8 cellular contexts compared by ENCODE assay signal in genomic region chr15:64841258-64842098, GRCh38. TPM values are rescaled to one million over a fixed set of nuclear protein-coding genes. Genes with fewer than 3 reads are reported as not detected.
DNase-seq lines count a peak whose midpoint lies in the region; ATAC-seq and TF ChIP-seq lines count a peak whose summit lies in the region.

PLEKHO2 (plus strand) TSS chr15:64841915; CDS start chr15:64842017, 102 bp downstream.

- peak within 1 kb of the TSS; percentile 69 for H4K5ac ChIP-seq in IMR-90 (ENCODE audit: low read depth, low read length)

- ATAC-seq in GM21515 (IDR thresholded peaks at IDR 0.05; ENCODE audit: unreplicated experiment) (peak; percentile 50), IMR-90 (ENCODE audit: low read depth) (peak; percentile 88)

- peaks cover 17% of the 10 kb centered on the region for H3K4me1 ChIP-seq in IMR-90 (ENCODE audit: control insufficient read depth, insufficient read depth, low read length)
- H3K4me1 ChIP-seq in PC-9 (replicated peaks; ENCODE audit: insufficient read depth): no peaks in the 10 kb centered on the region
- H3K4me1 ChIP-seq in mucosa of rectum (ENCODE audit: control insufficient read depth in 2 of 2, insufficient read depth in 2 of 2, low read length in 2 of 2): peaks cover 24 to 34% of the 10 kb centered on the region in 2 donors

- in situ Hi-C loops in IMR-90 (cut with MboI; ENCODE audit: low sequenced_read_pairs): loop anchor here (5.0 kb wide), 1 partner anchor 66 kb away; no protein-coding TSS in a partner anchor

- dilution Hi-C loops in IMR-90 (cut with HindIII; ENCODE audit: low sequenced_read_pairs, unreplicated experiment): no loop called here

- H3K9ac ChIP-seq in IMR-90 (ENCODE audit: low read depth, low read length) (peak within 1 kb of the TSS; percentile 97), mucosa of rectum (ENCODE audit: low read depth in 1 of 2, low read length in 2 of 2) (peak within 1 kb of the TSS; percentile 73 to 77)

- peak; percentile 35; the same call in 1 of the 2 replicates for TF ChIP-seq CTCF in IMR-90 (conservative IDR thresholded peaks at IDR 0.05; ENCODE audit: low read depth, low read length)
- no peak for TF ChIP-seq CTCF in PC-9 (conservative IDR thresholded peaks at IDR 0.05)

- H2AK5ac ChIP-seq in IMR-90 (ENCODE audit: low read depth, low read length): peak within 1 kb of the TSS; percentile 98

- H3K27ac ChIP-seq in IMR-90 (ENCODE audit: insufficient read depth, low read length) (peak within 1 kb of the TSS; percentile 92), PC-9 (no peak within 1 kb of the TSS), mucosa of rectum (ENCODE audit: low read depth in 2 of 2, low read length in 2 of 2) (peak within 1 kb of the TSS; percentile 83 to 86)

- POLR2A ChIA-PET in IMR-90 (lab: Charles Lee; ENCODE audit: unreplicated experiment): interaction anchor here (0.5 to 0.9 kb wide), 3 partner anchors 16 to 183 kb away, joined by 3 read pairs; partner anchors contain the start of gene PIF1
- POLR2A ChIA-PET in PC-9 (lab: Charles Lee; ENCODE audit: unreplicated experiment): interaction anchor here (0.5 to 1.0 kb wide), 4 partner anchors 9 to 1432 kb away, joined by 3 to 6 read pairs (median 4); no protein-coding TSS in a partner anchor

- H3K18ac ChIP-seq in IMR-90 (ENCODE audit: low read depth, low read length): peak within 1 kb of the TSS; percentile 76

- no peak; the same call in 1 of the 2 replicates for TF ChIP-seq RAD21 in IMR-90 (IDR thresholded peaks at IDR 0.05; ENCODE audit: low read length)

- 0 out of 2 replicates have a peak within 1 kb of the TSS, but pooled peaks have one; percentile 8 for H2BK20ac ChIP-seq in IMR-90 (ENCODE audit: low read depth, low read length)

- H3K56ac ChIP-seq in IMR-90 (ENCODE audit: extremely low read depth, insufficient read depth, low read length): peak within 1 kb of the TSS; percentile 83

- H4K91ac ChIP-seq in IMR-90 (ENCODE audit: insufficient read depth, low read depth, low read length): peak within 1 kb of the TSS; percentile 92

- peaks cover 22% of the 10 kb centered on the region for H3K9me1 ChIP-seq in IMR-90 (ENCODE audit: insufficient read depth, low read length)

- peak within 1 kb of the TSS; percentile 68 for H2BK120ac ChIP-seq in IMR-90 (ENCODE audit: low read depth, low read length)

- H3K36me3 ChIP-seq in IMR-90 (ENCODE audit: control insufficient read depth, insufficient read depth, low read length): peaks cover 5% of the 10 kb centered on the region; the same call in 1 of the 2 replicates
- no peaks in the 10 kb centered on the region for H3K36me3 ChIP-seq in PC-9 (ENCODE audit: low read depth)
- H3K36me3 ChIP-seq in mucosa of rectum (ENCODE audit: control insufficient read depth in 2 of 2, insufficient read depth in 2 of 2, low read length in 2 of 2): no peaks in the 10 kb centered on the region

- peak within 1 kb of the TSS; percentile 83 for H3K4me3 ChIP-seq in IMR-90 (ENCODE audit: insufficient read depth, low read depth, low read length)
- peak within 1 kb of the TSS; percentile 61 for H3K4me3 ChIP-seq in PC-9
- peak within 1 kb of the TSS; percentile 70 to 88 for H3K4me3 ChIP-seq in mucosa of rectum (ENCODE audit: low read length in 2 of 2)

- H3K27me3 ChIP-seq in IMR-90 (ENCODE audit: control insufficient read depth, insufficient read depth, low read length): no peaks in the 10 kb centered on the region
- no peaks in the 10 kb centered on the region for H3K27me3 ChIP-seq in PC-9 (ENCODE audit: insufficient read depth, low read depth)
- peaks cover 0 to 6% of the 10 kb centered on the region in 2 donors for H3K27me3 ChIP-seq in mucosa of rectum (ENCODE audit: control insufficient read depth in 2 of 2, insufficient read depth in 2 of 2, low read length in 2 of 2)

- TF ChIP-seq POLR2A in IMR-90 (IDR thresholded peaks at IDR 0.05; ENCODE audit: low read depth, low read length) (peak; percentile 94), erythroblast (IDR thresholded peaks at IDR 0.05; ENCODE audit: low read length) (no peak)

- DNase-seq in DMS 273 (lab: John Stamatoyannopoulos, UW; ENCODE audit: unreplicated experiment): peak; percentile 95
- peak; percentile 92 for DNase-seq in IMR-90
- DNase-seq in PC-9: peak; percentile 71 to 92
- DNase-seq in activated T-cell treated with anti-CD3 and anti-CD28 coated beads, Interleukin-2, amount 50 U/mL, for 1 hour: peak; percentile 84
- DNase-seq in erythroblast (lab: John Stamatoyannopoulos, UW): peak; percentile 82
- DNase-seq in stimulated activated CD8-positive, alpha-beta memory T cell treated with anti-CD3 and anti-CD28 coated beads, Interleukin-4, amount 100 ng/mL, for 4 hours (ENCODE audit: low read depth in 2 of 2, low spot score in 1 of 2): peak; percentile 52 to 73

- peak within 1 kb of the TSS; percentile 100 for H3K14ac ChIP-seq in IMR-90 (replicated peaks; ENCODE audit: low read depth, low read length)

- WGBS in IMR-90 (ENCODE audit: extremely low coverage in 2 of 2, insufficient read length in 1 of 2), 2 experiments: 1% methylated on average over 15 of the region's 79 CpGs; no CpG with 5 or more reads in 1 of the 2 experiments

- H3K4me2 ChIP-seq in IMR-90 (ENCODE audit: low read depth, low read length) (peak within 1 kb of the TSS; percentile 92), PC-9 (peak within 1 kb of the TSS; percentile 83)

- H2BK15ac ChIP-seq in IMR-90 (ENCODE audit: low read depth, low read length): peak within 1 kb of the TSS; percentile 35; the same call in 1 of the 3 replicates

- peaks cover 47% of the 10 kb centered on the region for H4K20me1 ChIP-seq in IMR-90 (ENCODE audit: insufficient read depth, low read length)
- no peaks in the 10 kb centered on the region for H4K20me1 ChIP-seq in PC-9 (ENCODE audit: insufficient read depth)

- H4K8ac ChIP-seq in IMR-90 (ENCODE audit: low read depth in 2 of 2, low read length in 2 of 2): peak within 1 kb of the TSS; percentile 46 to 86

- no peaks in the 10 kb centered on the region for H3F3A ChIP-seq in PC-9 (ENCODE audit: insufficient read depth, low read depth)

- H3K9me3 ChIP-seq in IMR-90 (ENCODE audit: control insufficient read depth, insufficient read depth, low read length) (no peaks in the 10 kb centered on the region), PC-9 (ENCODE audit: insufficient read depth, low read depth) (no peaks in the 10 kb centered on the region), mucosa of rectum (ENCODE audit: control insufficient read depth in 2 of 2, low read length in 2 of 2) (no peaks in the 10 kb centered on the region)

- peaks cover 0 to 51% of the 10 kb centered on the region in 2 experiments; a peak in 2 of 4 replicates for H3K79me1 ChIP-seq in IMR-90 (ENCODE audit: low read depth in 1 of 2, low read length in 2 of 2)

- CTCF ChIA-PET in IMR-90 (lab: Yijun Ruan, JAX) (interaction anchor here (0.6 to 1.0 kb wide), 5 partner anchors 14 to 140 kb away, joined by 3 to 5 read pairs (median 3); no protein-coding TSS in a partner anchor), PC-9 (lab: Charles Lee) (interaction anchor here (0.6 to 0.7 kb wide), 3 partner anchors 34 to 113 kb away, joined by 3 to 4 read pairs (median 3); no protein-coding TSS in a partner anchor)

- H2AFZ ChIP-seq in IMR-90 (replicated peaks; ENCODE audit: low read length, poor library complexity) (peak within 1 kb of the TSS; percentile 92), PC-9 (peak within 1 kb of the TSS; percentile 81)

- peak within 1 kb of the TSS; percentile 90 for H2BK5ac ChIP-seq in IMR-90 (ENCODE audit: low read depth, low read length, poor library complexity, severe bottlenecking)

- peak within 1 kb of the TSS; percentile 96 for H2AK9ac ChIP-seq in IMR-90 (replicated peaks; ENCODE audit: low read depth, low read length, poor library complexity)

- peak within 1 kb of the TSS; percentile 95 for H3K23ac ChIP-seq in IMR-90 (ENCODE audit: low read depth, low read length)

- BruUV-seq in IMR-90 (replicated peaks; lab: Mats Ljungman, UMichigan) (no TSS peak), PC-9 (replicated peaks; lab: Mats Ljungman, UMichigan) (no TSS peak)

- peak within 1 kb of the TSS; percentile 97 for H3K4ac ChIP-seq in IMR-90 (ENCODE audit: low read depth, low read length)

- no peaks in the 10 kb centered on the region for H3K79me2 ChIP-seq in PC-9 (ENCODE audit: low read depth)

- H3K9me2 ChIP-seq in PC-9 (ENCODE audit: insufficient read depth): no peaks in the 10 kb centered on the region

- intact Hi-C loops in IMR-90 (cut with micrococcal nuclease): loop anchor here (1.0 to 5.0 kb wide), 3 partner anchors 64 to 186 kb away; partner anchors contain the start of genes MTFMT and SPG21
- intact Hi-C loops in PC-9 (cut with micrococcal nuclease; ENCODE audit: unreplicated experiment): loop anchor here (2.0 kb wide), 1 partner anchor 53 kb away; no protein-coding TSS in a partner anchor

TF ChIP-seq in IMR-90, 13 proteins besides CTCF, POLR2A, EP300 and RAD21:
- TF ChIP-seq MAZ (IDR thresholded peaks at IDR 0.05; ENCODE audit: borderline replicate concordance, low read depth, low read length) (peak; percentile 92; the same call in 1 of the 2 replicates), RFX5 (IDR thresholded peaks at IDR 0.05; ENCODE audit: low read depth, low read length) (no peak), BHLHE40 (IDR thresholded peaks at IDR 0.05; ENCODE audit: low read depth, low read length) (no peak), NFE2L2 (IDR thresholded peaks at IDR 0.05; ENCODE audit: low read depth, low read length) (no peak), CEBPB (IDR thresholded peaks at IDR 0.05; ENCODE audit: low read depth, low read length) (0 out of 2 replicates have a peak, but pooled peaks have one; percentile 47), MXI1 (IDR thresholded peaks at IDR 0.05; ENCODE audit: borderline replicate concordance, low read depth, low read length) (0 out of 2 replicates have a peak, but pooled peaks have one; percentile 11), SMC3 (IDR thresholded peaks at IDR 0.05; ENCODE audit: low read depth, low read length) (no peak), USF2 (IDR thresholded peaks at IDR 0.05; ENCODE audit: low read depth, low read length) (no peak), FOS (IDR thresholded peaks at IDR 0.05; ENCODE audit: low read depth, low read length) (no peak), MAFK (IDR thresholded peaks at IDR 0.05; ENCODE audit: low read depth, low read length) (no peak)

RNA-seq across cellular contexts. Expression of gene PLEKHO2, which starts in this region (rescaled TPM):
- total RNA-seq in IMR-90 (2012; rRNA removed): 18.6 and 19.0 TPM in 2 replicates
- polyA plus RNA-seq in IMR-90 (2012; rRNA removed): 22.5 and 24.6 TPM in 2 replicates
- 12.6 and 25.0 TPM in 2 replicates for polyA plus RNA-seq in IMR-90 (2012; cell fraction: cytosol; rRNA removed)
- polyA plus RNA-seq in IMR-90 (2012; cell fraction: nucleus; rRNA removed; ENCODE audit: low replicate concordance): 37.2 and 43.5 TPM in 2 replicates
- 7.5 and 7.9 TPM in 2 replicates for total RNA-seq in PC-9 (2021)
